Comparison of ENCODE assay signal across 1 cellular context in genomic region chr17:75983501-75984181, GRCh38.
TF ChIP-seq lines count a peak whose summit lies in the region.

No MANE protein-coding gene starts in this region.

TF ChIP-seq in liver, 16 proteins besides CTCF, POLR2A, EP300 and RAD21 (continued from another document):
- TF ChIP-seq REST (IDR thresholded peaks at IDR 0.05): no peak
- TF ChIP-seq, protein P1, sequence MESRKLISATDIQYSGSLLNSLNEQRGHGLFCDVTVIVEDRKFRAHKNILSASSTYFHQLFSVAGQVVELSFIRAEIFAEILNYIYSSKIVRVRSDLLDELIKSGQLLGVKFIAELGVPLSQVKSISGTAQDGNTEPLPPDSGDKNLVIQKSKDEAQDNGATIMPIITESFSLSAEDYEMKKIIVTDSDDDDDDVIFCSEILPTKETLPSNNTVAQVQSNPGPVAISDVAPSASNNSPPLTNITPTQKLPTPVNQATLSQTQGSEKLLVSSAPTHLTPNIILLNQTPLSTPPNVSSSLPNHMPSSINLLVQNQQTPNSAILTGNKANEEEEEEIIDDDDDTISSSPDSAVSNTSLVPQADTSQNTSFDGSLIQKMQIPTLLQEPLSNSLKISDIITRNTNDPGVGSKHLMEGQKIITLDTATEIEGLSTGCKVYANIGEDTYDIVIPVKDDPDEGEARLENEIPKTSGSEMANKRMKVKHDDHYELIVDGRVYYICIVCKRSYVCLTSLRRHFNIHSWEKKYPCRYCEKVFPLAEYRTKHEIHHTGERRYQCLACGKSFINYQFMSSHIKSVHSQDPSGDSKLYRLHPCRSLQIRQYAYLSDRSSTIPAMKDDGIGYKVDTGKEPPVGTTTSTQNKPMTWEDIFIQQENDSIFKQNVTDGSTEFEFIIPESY (IDR thresholded peaks at IDR 0.05): no peak
